In the genomic region with DNA sequence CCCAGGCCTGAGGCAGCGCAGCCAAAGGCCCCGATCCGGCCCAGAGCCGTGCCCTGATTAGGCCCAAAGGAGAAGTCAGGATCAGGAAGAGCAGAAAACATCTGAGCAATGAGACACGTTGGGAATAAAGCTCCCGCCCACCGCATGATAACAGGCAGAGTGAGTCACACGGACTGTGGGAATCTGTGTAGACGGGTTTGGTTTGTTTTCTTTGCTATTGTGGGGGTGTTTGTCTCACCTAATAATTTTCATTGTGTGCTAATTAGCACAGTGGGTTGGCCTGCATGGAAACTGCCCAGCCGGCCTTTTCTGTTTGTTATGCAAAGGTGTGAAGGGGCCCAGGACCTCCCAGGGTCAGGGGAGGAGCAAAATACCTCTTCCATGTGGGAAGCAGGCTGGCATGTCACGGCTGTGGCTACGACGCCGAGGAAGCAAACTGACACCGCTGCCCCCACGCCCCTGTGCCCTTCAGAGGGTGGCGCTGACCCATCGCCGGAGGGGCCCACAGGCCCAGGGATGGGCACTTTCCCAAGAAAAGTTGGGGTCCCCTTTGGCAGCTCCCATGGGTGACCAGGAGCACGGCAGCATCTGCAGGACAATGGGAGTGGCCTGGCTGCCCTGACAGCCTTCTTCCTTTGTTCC, we compare ENCODE assay signal across 10 cellular contexts.
DNase-seq lines count a peak whose midpoint lies in the region; ATAC-seq and TF ChIP-seq lines count a peak whose summit lies in the region.
"Had no signal": no experiment of that assay in that cellular context is flagged by ENCODE, and none has a peak within 500 bp of the region (broad histone marks: within the 10 kb centered on the region; RNA-seq: fewer than 3 reads in every experiment).

No MANE protein-coding gene starts in this region.

- peak; percentile 78 for DNase-seq in AG20443 (ENCODE audit: low spot score)
- peak; percentile 19 for DNase-seq in NCI-H69 (lab: John Stamatoyannopoulos, UW)
- peak; percentile 88 for DNase-seq in fibroblast of mammary gland (ENCODE audit: low read depth)
- peak; percentile 75 for DNase-seq in myocyte (ENCODE audit: low read depth)
- no peak for DNase-seq in NCI-H187 (lab: John Stamatoyannopoulos, UW)
- no peak for DNase-seq in NK-92 (lab: John Stamatoyannopoulos, UW; ENCODE audit: unreplicated experiment)
- DNase-seq: CD4-positive, CD25-positive, alpha-beta regulatory T cell; T-helper 9 cell had no signal

- H3K4me3 ChIP-seq in fibroblast of mammary gland (ENCODE audit: control insufficient read depth, low read depth, low read length) = no peak overlapping the region

- no peak for TF ChIP-seq CTCF in fibroblast of mammary gland (conservative IDR thresholded peaks at IDR 0.05; ENCODE audit: control insufficient read depth, insufficient read depth, low read depth, low read length)

- no peak for ATAC-seq in GM21390 (IDR thresholded peaks at IDR 0.05; ENCODE audit: unreplicated experiment)
- ATAC-seq in HG03565 (IDR thresholded peaks at IDR 0.05; ENCODE audit: unreplicated experiment) = no peak

Comparison
In these comparisons a context has a peak if more than half of its experiments do, and no peak if none do; other contexts are left out.
1. DNase-seq: peak in AG20443 (single experiment), NCI-H69 (single experiment), fibroblast of mammary gland (single experiment) and myocyte (single experiment); none in NCI-H187 (0 of 2) and NK-92 (single experiment).